9 cellular contexts compared by ENCODE assay signal in genomic region chr7:112411186-112411795, GRCh38. TPM values are rescaled to one million over a fixed set of nuclear protein-coding genes. Genes with fewer than 3 reads are reported as not detected.
A peak's percentile ranks its signal among the peaks of the same experiment; 100 is the strongest.
DNase-seq lines count a peak whose midpoint lies in the region; ATAC-seq, FAIRE-seq and TF ChIP-seq lines count a peak whose summit lies in the region.
"Had no signal": no experiment of that assay in that cellular context is flagged by ENCODE, and none has a peak within 500 bp of the region (broad histone marks: within the 10 kb centered on the region; RNA-seq: fewer than 3 reads in every experiment).

No MANE protein-coding gene starts in this region.

- TF ChIP-seq CTCF in D721Med (IDR thresholded peaks at IDR 0.05; ENCODE audit: insufficient read depth, missing control alignments) (peak; percentile 76), breast epithelium (IDR thresholded peaks at IDR 0.05) (peak in 2 of 3 donors; percentile 25 to 53), lung (IDR thresholded peaks at IDR 0.05; ENCODE audit: control extremely low read depth, extremely low read depth) (peak; percentile 18)

- TF ChIP-seq POLR2A in breast epithelium (IDR thresholded peaks at IDR 0.05), result no peak

- H3K27me3 ChIP-seq in breast epithelium, result no peaks in the 10 kb centered on the region
- H3K27me3 ChIP-seq in lung (ENCODE audit: control insufficient read depth, insufficient read depth), result no peaks in the 10 kb centered on the region

- H3K4me3 ChIP-seq in breast epithelium (no peak overlapping the region), lung (no peak overlapping the region)

- no peak for DNase-seq in D721Med (ENCODE audit: insufficient read length, low spot score)
- DNase-seq in NCI-H1694 (lab: John Stamatoyannopoulos, UW), result peak; percentile 62
- no peak for DNase-seq in breast epithelium (ENCODE audit: low spot score in 2 of 2)
- no peak for DNase-seq in lung (ENCODE audit: low spot score)
- DNase-seq in mesenteric fat pad (ENCODE audit: low spot score), result no peak
- no peak for DNase-seq in effector CD4-positive, alpha-beta T cell

- H3K36me3 ChIP-seq in breast epithelium, result no peaks in the 10 kb centered on the region
- no peaks in the 10 kb centered on the region for H3K36me3 ChIP-seq in lung (ENCODE audit: control insufficient read depth in 2 of 2, insufficient read depth in 2 of 2, low read length in 2 of 2)

- no peak for FAIRE-seq in D721Med (lab: Jason Lieb, UNC)
- FAIRE-seq: endometrium had no signal

- H3K27ac ChIP-seq in breast epithelium, result no peak overlapping the region
- H3K27ac ChIP-seq in lung (ENCODE audit: low read depth in 1 of 2, low read length in 1 of 2), result no peak overlapping the region

- H3K9me3 ChIP-seq in breast epithelium (no peaks in the 10 kb centered on the region), lung (ENCODE audit: control insufficient read depth in 2 of 2, insufficient read depth in 1 of 2, low read length in 1 of 2) (no peaks in the 10 kb centered on the region)

- intact Hi-C loops in breast epithelium (cut with DNase I; ENCODE audit: low total_unique reads), result no loop called here

- ATAC-seq in lung (ENCODE audit: insufficient read depth, low FRiP score) (no peak), GM19328 (IDR thresholded peaks at IDR 0.05; ENCODE audit: unreplicated experiment) (no peak), GM21390 (IDR thresholded peaks at IDR 0.05; ENCODE audit: unreplicated experiment) (no peak)

- H3K4me1 ChIP-seq in breast epithelium, result no peaks in the 10 kb centered on the region
- H3K4me1 ChIP-seq in lung (ENCODE audit: control insufficient read depth in 2 of 2, insufficient read depth in 2 of 2, low read length in 2 of 2), result no peaks in the 10 kb centered on the region

- 31 to 47% methylated on average over 7 of the region's 7 CpGs for WGBS in lung, 2 donors

RNA-seq across cellular contexts. Expression of gene IFRD1, which starts 39.0 kb away (rescaled TPM):
- total RNA-seq in breast epithelium (100 to 1,000 TPM in 1 of 3 donors, 10 to 100 TPM in 2; 82.7 to 146 (median 91.8) TPM), lung (10 to 100 TPM; 37.2 to 98.2 TPM), mesenteric fat pad (82.6 TPM)
- 10 to 100 TPM; 39.1 to 42.4 TPM for polyA plus RNA-seq in lung

Comparison
In these comparisons a context has a peak if more than half of its experiments do, and no peak if none do; other contexts are left out.
1. CTCF ChIP-seq: peak in every context shown above with its lines; median percentile 76 in D721Med; 39 in breast epithelium; 18 in lung.